2 cellular contexts compared by ENCODE assay signal in the genomic region with DNA sequence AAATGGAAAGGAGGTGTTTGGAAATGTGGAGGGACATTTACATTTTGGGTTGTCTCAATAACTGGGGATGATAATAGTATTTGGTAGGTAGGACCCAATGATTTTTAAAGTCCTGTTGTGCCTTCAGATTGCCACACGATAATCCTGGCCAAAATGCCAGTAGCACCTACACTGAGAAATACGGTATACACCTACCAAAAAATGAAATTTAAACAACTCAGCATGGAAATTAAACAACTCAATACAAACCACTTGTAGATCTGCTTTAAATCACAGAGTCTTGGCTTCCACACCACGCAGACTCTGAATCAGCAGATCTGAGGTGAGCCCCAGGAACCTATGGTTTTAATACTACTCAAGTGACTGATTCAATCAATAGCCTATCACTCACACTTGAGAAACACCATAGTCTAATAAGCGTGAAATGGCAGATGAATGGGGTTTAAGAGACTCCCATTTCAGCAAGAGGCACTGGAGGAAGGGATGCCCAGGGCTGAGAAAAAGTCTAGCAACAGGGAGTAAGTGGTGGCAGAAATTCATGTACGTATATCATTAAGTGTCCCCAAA.
TF ChIP-seq lines count a peak whose summit lies in the region.

No MANE protein-coding gene starts in this region.

TF ChIP-seq in HEK293, 187 proteins besides CTCF, POLR2A, EP300 and RAD21 (continues in another document):
- TF ChIP-seq ZNF24 (tag by site-specific recombination; IDR thresholded peaks at IDR 0.05) (no peak), ZNF140 (tag by site-specific recombination; IDR thresholded peaks at IDR 0.05) (no peak), ZBTB21 (tag by site-specific recombination; IDR thresholded peaks at IDR 0.05) (no peak), EGR2 (tag by site-specific recombination; IDR thresholded peaks at IDR 0.05; ENCODE audit: low read depth) (no peak), ZNF23 (tag by site-specific recombination; IDR thresholded peaks at IDR 0.05; ENCODE audit: borderline replicate concordance) (no peak), ZNF114 (tag by site-specific recombination; IDR thresholded peaks at IDR 0.05) (no peak), ZBTB1 (tag by site-specific recombination; IDR thresholded peaks at IDR 0.05) (no peak), ZNF416 (tag by site-specific recombination; IDR thresholded peaks at IDR 0.05) (no peak), ZFP3 (tag by site-specific recombination; IDR thresholded peaks at IDR 0.05; ENCODE audit: low read depth) (no peak), GLIS1 (tag by site-specific recombination; IDR thresholded peaks at IDR 0.05) (no peak)
- TF ChIP-seq, protein P1, sequence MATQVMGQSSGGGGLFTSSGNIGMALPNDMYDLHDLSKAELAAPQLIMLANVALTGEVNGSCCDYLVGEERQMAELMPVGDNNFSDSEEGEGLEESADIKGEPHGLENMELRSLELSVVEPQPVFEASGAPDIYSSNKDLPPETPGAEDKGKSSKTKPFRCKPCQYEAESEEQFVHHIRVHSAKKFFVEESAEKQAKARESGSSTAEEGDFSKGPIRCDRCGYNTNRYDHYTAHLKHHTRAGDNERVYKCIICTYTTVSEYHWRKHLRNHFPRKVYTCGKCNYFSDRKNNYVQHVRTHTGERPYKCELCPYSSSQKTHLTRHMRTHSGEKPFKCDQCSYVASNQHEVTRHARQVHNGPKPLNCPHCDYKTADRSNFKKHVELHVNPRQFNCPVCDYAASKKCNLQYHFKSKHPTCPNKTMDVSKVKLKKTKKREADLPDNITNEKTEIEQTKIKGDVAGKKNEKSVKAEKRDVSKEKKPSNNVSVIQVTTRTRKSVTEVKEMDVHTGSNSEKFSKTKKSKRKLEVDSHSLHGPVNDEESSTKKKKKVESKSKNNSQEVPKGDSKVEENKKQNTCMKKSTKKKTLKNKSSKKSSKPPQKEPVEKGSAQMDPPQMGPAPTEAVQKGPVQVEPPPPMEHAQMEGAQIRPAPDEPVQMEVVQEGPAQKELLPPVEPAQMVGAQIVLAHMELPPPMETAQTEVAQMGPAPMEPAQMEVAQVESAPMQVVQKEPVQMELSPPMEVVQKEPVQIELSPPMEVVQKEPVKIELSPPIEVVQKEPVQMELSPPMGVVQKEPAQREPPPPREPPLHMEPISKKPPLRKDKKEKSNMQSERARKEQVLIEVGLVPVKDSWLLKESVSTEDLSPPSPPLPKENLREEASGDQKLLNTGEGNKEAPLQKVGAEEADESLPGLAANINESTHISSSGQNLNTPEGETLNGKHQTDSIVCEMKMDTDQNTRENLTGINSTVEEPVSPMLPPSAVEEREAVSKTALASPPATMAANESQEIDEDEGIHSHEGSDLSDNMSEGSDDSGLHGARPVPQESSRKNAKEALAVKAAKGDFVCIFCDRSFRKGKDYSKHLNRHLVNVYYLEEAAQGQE (tag by site-specific recombination; IDR thresholded peaks at IDR 0.05): no peak
- TF ChIP-seq, protein P2, sequence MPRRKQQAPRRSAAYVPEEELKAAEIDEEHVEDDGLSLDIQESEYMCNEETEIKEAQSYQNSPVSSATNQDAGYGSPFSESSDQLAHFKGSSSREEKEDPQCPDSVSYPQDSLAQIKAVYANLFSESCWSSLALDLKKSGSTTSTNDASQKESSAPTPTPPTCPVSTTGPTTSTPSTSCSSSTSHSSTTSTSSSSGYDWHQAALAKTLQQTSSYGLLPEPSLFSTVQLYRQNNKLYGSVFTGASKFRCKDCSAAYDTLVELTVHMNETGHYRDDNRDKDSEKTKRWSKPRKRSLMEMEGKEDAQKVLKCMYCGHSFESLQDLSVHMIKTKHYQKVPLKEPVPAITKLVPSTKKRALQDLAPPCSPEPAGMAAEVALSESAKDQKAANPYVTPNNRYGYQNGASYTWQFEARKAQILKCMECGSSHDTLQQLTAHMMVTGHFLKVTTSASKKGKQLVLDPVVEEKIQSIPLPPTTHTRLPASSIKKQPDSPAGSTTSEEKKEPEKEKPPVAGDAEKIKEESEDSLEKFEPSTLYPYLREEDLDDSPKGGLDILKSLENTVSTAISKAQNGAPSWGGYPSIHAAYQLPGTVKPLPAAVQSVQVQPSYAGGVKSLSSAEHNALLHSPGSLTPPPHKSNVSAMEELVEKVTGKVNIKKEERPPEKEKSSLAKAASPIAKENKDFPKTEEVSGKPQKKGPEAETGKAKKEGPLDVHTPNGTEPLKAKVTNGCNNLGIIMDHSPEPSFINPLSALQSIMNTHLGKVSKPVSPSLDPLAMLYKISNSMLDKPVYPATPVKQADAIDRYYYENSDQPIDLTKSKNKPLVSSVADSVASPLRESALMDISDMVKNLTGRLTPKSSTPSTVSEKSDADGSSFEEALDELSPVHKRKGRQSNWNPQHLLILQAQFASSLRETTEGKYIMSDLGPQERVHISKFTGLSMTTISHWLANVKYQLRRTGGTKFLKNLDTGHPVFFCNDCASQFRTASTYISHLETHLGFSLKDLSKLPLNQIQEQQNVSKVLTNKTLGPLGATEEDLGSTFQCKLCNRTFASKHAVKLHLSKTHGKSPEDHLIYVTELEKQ (tag by site-specific recombination; IDR thresholded peaks at IDR 0.05; ENCODE audit: borderline replicate concordance): no peak
- TF ChIP-seq, protein P3, sequence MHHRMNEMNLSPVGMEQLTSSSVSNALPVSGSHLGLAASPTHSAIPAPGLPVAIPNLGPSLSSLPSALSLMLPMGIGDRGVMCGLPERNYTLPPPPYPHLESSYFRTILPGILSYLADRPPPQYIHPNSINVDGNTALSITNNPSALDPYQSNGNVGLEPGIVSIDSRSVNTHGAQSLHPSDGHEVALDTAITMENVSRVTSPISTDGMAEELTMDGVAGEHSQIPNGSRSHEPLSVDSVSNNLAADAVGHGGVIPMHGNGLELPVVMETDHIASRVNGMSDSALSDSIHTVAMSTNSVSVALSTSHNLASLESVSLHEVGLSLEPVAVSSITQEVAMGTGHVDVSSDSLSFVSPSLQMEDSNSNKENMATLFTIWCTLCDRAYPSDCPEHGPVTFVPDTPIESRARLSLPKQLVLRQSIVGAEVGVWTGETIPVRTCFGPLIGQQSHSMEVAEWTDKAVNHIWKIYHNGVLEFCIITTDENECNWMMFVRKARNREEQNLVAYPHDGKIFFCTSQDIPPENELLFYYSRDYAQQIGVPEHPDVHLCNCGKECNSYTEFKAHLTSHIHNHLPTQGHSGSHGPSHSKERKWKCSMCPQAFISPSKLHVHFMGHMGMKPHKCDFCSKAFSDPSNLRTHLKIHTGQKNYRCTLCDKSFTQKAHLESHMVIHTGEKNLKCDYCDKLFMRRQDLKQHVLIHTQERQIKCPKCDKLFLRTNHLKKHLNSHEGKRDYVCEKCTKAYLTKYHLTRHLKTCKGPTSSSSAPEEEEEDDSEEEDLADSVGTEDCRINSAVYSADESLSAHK (tag by site-specific recombination; IDR thresholded peaks at IDR 0.05): 0 out of 2 replicates have a peak, but pooled peaks have one; percentile 19
- TF ChIP-seq, protein P4, sequence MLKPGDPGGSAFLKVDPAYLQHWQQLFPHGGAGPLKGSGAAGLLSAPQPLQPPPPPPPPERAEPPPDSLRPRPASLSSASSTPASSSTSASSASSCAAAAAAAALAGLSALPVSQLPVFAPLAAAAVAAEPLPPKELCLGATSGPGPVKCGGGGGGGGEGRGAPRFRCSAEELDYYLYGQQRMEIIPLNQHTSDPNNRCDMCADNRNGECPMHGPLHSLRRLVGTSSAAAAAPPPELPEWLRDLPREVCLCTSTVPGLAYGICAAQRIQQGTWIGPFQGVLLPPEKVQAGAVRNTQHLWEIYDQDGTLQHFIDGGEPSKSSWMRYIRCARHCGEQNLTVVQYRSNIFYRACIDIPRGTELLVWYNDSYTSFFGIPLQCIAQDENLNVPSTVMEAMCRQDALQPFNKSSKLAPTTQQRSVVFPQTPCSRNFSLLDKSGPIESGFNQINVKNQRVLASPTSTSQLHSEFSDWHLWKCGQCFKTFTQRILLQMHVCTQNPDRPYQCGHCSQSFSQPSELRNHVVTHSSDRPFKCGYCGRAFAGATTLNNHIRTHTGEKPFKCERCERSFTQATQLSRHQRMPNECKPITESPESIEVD (tag by site-specific recombination; IDR thresholded peaks at IDR 0.05): peak; percentile 16; the same call in 1 of the 2 replicates

TF ChIP-seq in H1, 55 proteins besides CTCF, POLR2A, EP300 and RAD21:
- TF ChIP-seq, protein P5, sequence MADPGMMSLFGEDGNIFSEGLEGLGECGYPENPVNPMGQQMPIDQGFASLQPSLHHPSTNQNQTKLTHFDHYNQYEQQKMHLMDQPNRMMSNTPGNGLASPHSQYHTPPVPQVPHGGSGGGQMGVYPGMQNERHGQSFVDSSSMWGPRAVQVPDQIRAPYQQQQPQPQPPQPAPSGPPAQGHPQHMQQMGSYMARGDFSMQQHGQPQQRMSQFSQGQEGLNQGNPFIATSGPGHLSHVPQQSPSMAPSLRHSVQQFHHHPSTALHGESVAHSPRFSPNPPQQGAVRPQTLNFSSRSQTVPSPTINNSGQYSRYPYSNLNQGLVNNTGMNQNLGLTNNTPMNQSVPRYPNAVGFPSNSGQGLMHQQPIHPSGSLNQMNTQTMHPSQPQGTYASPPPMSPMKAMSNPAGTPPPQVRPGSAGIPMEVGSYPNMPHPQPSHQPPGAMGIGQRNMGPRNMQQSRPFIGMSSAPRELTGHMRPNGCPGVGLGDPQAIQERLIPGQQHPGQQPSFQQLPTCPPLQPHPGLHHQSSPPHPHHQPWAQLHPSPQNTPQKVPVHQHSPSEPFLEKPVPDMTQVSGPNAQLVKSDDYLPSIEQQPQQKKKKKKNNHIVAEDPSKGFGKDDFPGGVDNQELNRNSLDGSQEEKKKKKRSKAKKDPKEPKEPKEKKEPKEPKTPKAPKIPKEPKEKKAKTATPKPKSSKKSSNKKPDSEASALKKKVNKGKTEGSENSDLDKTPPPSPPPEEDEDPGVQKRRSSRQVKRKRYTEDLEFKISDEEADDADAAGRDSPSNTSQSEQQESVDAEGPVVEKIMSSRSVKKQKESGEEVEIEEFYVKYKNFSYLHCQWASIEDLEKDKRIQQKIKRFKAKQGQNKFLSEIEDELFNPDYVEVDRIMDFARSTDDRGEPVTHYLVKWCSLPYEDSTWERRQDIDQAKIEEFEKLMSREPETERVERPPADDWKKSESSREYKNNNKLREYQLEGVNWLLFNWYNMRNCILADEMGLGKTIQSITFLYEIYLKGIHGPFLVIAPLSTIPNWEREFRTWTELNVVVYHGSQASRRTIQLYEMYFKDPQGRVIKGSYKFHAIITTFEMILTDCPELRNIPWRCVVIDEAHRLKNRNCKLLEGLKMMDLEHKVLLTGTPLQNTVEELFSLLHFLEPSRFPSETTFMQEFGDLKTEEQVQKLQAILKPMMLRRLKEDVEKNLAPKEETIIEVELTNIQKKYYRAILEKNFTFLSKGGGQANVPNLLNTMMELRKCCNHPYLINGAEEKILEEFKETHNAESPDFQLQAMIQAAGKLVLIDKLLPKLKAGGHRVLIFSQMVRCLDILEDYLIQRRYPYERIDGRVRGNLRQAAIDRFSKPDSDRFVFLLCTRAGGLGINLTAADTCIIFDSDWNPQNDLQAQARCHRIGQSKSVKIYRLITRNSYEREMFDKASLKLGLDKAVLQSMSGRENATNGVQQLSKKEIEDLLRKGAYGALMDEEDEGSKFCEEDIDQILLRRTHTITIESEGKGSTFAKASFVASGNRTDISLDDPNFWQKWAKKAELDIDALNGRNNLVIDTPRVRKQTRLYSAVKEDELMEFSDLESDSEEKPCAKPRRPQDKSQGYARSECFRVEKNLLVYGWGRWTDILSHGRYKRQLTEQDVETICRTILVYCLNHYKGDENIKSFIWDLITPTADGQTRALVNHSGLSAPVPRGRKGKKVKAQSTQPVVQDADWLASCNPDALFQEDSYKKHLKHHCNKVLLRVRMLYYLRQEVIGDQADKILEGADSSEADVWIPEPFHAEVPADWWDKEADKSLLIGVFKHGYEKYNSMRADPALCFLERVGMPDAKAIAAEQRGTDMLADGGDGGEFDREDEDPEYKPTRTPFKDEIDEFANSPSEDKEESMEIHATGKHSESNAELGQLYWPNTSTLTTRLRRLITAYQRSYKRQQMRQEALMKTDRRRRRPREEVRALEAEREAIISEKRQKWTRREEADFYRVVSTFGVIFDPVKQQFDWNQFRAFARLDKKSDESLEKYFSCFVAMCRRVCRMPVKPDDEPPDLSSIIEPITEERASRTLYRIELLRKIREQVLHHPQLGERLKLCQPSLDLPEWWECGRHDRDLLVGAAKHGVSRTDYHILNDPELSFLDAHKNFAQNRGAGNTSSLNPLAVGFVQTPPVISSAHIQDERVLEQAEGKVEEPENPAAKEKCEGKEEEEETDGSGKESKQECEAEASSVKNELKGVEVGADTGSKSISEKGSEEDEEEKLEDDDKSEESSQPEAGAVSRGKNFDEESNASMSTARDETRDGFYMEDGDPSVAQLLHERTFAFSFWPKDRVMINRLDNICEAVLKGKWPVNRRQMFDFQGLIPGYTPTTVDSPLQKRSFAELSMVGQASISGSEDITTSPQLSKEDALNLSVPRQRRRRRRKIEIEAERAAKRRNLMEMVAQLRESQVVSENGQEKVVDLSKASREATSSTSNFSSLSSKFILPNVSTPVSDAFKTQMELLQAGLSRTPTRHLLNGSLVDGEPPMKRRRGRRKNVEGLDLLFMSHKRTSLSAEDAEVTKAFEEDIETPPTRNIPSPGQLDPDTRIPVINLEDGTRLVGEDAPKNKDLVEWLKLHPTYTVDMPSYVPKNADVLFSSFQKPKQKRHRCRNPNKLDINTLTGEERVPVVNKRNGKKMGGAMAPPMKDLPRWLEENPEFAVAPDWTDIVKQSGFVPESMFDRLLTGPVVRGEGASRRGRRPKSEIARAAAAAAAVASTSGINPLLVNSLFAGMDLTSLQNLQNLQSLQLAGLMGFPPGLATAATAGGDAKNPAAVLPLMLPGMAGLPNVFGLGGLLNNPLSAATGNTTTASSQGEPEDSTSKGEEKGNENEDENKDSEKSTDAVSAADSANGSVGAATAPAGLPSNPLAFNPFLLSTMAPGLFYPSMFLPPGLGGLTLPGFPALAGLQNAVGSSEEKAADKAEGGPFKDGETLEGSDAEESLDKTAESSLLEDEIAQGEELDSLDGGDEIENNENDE (IDR thresholded peaks at IDR 0.05; ENCODE audit: insufficient replicate concordance, low read length): peak; percentile 99
- TF ChIP-seq RBBP5 (IDR thresholded peaks at IDR 0.05; ENCODE audit: borderline replicate concordance, low read depth, low read length) (no peak), KDM5A (IDR thresholded peaks at IDR 0.05; ENCODE audit: low read length) (no peak), MAFK (IDR thresholded peaks at IDR 0.05; ENCODE audit: low read depth, low read length) (peak; percentile 50)
TF ChIP-seq in H1: peak in this region for 2.
